ENCODE assay signal across 9 cellular contexts in the genomic region with DNA sequence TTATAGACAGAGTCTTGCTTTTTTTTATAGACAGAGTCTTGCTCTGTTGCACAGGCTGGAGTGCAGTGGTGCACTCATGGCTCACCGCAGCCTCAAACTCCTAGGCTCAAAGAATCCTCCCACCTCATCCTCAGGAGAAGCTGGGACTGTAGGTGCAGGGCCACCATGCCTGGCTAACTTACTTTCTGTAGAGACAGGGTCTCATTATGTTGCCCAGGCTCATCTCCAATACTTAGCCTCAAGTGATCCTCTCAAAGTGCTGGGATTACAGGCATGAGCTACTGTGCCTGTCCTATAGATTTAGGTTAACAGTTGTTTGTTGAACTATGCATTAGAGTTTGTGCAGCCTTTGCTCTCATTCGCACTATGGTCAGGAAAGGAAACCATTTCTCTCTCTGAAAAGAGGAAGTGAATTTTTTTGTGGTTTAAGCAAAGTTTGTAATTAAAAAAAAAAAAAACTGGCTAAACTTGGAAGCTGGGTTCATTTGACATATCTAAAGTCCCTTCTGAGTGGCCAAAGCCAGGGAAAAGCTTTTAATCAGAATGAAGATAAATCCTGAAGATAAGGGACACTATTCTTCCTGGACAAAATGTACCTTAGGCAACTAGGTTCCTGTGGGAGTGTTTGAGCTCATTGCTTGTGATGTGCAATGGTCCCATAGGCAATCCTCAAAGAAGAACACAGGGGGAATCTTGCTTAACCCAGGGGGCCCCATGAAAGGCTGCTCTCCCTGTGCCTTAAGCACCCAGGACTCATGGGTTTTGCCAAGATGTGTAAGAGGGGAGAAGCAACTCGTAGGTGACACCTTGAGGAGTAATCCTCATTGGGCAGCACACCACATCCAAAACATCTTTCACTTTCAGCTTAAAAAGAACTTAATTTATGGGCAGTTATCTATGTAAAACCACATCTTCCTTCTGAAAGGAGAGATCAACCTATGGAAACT.
DNase-seq lines count a peak whose midpoint lies in the region; ATAC-seq and TF ChIP-seq lines count a peak whose summit lies in the region.
"Had no signal": no experiment of that assay in that cellular context is flagged by ENCODE, and none has a peak within 500 bp of the region (broad histone marks: within the 10 kb centered on the region; RNA-seq: fewer than 3 reads in every experiment).

No MANE protein-coding gene starts in this region.

- H3K4me1 ChIP-seq in vagina, result no peaks in the 10 kb centered on the region
- H3K4me1 ChIP-seq: adrenal gland had no signal

- DNase-seq in GM10266 (ENCODE audit: extremely low spot score), result peak; percentile 50
- peak; percentile 19 for DNase-seq in activated B cell treated with CpG ODN at 0.5 μM for 24 hours
- no peak for DNase-seq in NCI-H2227 (lab: John Stamatoyannopoulos, UW; ENCODE audit: unreplicated experiment)
- no peak for DNase-seq in RWPE1 (ENCODE audit: low spot score)
- DNase-seq in middle frontal gyrus (ENCODE audit: extremely low spot score, low spot score), result no peak
- DNase-seq in vagina (ENCODE audit: extremely low spot score in 2 of 2), result no peak
- DNase-seq: adrenal gland had no signal

- H3K27ac ChIP-seq in RWPE1, result no peak overlapping the region
- H3K27ac ChIP-seq in vagina, result no peak overlapping the region
- H3K27ac ChIP-seq: adrenal gland had no signal

- no peak for TF ChIP-seq CTCF in GM10266 (IDR thresholded peaks at IDR 0.05; ENCODE audit: control insufficient read depth, insufficient read depth, low read depth, missing control alignments)
- TF ChIP-seq CTCF in activated B cell treated with CpG ODN at 0.5 μM for 24 hours (IDR thresholded peaks at IDR 0.05), result no peak
- no peak for TF ChIP-seq CTCF in RWPE1 (conservative IDR thresholded peaks at IDR 0.05; ENCODE audit: low read depth)
- TF ChIP-seq CTCF in vagina (IDR thresholded peaks at IDR 0.05), result no peak

- no peaks in the 10 kb centered on the region for H3K36me3 ChIP-seq in vagina
- H3K36me3 ChIP-seq: adrenal gland had no signal

- POLR2A ChIA-PET in activated B cell treated with CpG ODN at 0.5 μM for 24 hours (lab: Charles Lee) (no interaction called here), RWPE1 (lab: Yijun Ruan, JAX; ENCODE audit: low non-redundant PET) (no interaction called here)

- peaks cover 2% of the 10 kb centered on the region for H3K27me3 Mint-ChIP-seq in activated B cell treated with CpG ODN at 0.5 μM for 24 hours

- no peak for TF ChIP-seq POLR2A in vagina (IDR thresholded peaks at IDR 0.05)

- no peaks in the 10 kb centered on the region for H3K9me3 ChIP-seq in vagina
- H3K9me3 ChIP-seq: adrenal gland had no signal

- ATAC-seq in GM21367 (IDR thresholded peaks at IDR 0.05; ENCODE audit: unreplicated experiment), result peak; percentile 96
- peak; percentile 96 for ATAC-seq in HG03432 (IDR thresholded peaks at IDR 0.05; ENCODE audit: unreplicated experiment)
- ATAC-seq in activated B cell treated with CpG ODN at 0.5 μM for 24 hours (ENCODE audit: low read depth), result peak; percentile 89

- H3K4me3 Mint-ChIP-seq in activated B cell treated with CpG ODN at 0.5 μM for 24 hours, result peak overlapping the region; percentile 57

- no peaks in the 10 kb centered on the region for H3K36me3 Mint-ChIP-seq in activated B cell treated with CpG ODN at 0.5 μM for 24 hours (ENCODE audit: low read depth)

- CTCF ChIA-PET in activated B cell treated with CpG ODN at 0.5 μM for 24 hours (lab: Charles Lee) (no interaction called here), RWPE1 (lab: Yijun Ruan, JAX) (interaction anchor here (0.6 kb wide), 1 partner anchor 259 kb away, joined by 3 read pairs; no protein-coding TSS in a partner anchor)

- H3K27ac Mint-ChIP-seq in activated B cell treated with CpG ODN at 0.5 μM for 24 hours, result peak overlapping the region; percentile 35

- intact Hi-C loops in activated B cell treated with CpG ODN at 0.5 μM for 24 hours (cut with micrococcal nuclease) (loop anchor here (5.0 kb wide), 2 partner anchors 201 to 499 kb away; partner anchors contain the start of genes ATIC and MREG), vagina (cut with DNase I) (no loop called here)

- H3K4me3 ChIP-seq in vagina, result no peak overlapping the region
- H3K4me3 ChIP-seq: adrenal gland had no signal

- H3K27me3 ChIP-seq in vagina, result no peaks in the 10 kb centered on the region
- H3K27me3 ChIP-seq: adrenal gland had no signal

- H3K9me3 Mint-ChIP-seq in activated B cell treated with CpG ODN at 0.5 μM for 24 hours, result no peaks in the 10 kb centered on the region

- H3K4me1 Mint-ChIP-seq in activated B cell treated with CpG ODN at 0.5 μM for 24 hours, result peaks cover 40% of the 10 kb centered on the region

Comparison
In these comparisons a context has a peak if more than half of its experiments do, and no peak if none do; other contexts are left out.
1. DNase-seq: peak in GM10266 (single experiment) and activated B cell treated with CpG ODN at 0.5 μM for 24 hours (single experiment); none in NCI-H2227 (single experiment), RWPE1 (single experiment), middle frontal gyrus (single experiment) and vagina (0 of 2).
2. Peak in every context shown above with its lines, with median percentiles within 50 percentile points of each other: ATAC-seq.